Comparison of ENCODE assay signal across 23 cellular contexts in the genomic region with DNA sequence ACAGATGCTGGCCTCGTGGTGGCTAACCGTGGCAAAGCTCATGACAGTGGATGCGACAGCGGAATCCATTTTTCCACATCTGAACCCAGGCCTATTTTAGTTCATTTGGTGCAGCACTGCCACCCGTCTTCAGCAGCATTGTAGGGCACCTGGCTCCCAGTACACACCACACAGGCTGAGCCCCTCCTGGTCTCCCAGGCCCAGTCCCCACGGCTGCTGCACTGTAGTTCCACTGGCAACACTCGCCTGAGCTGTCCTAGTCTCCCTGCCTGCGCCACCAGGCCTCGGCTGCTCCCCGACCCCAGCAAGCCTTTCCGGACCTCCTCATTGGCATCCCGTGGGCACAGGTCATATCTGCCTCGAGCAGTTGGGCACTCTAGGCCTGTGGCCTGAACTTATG.
"Had no signal": no experiment of that assay in that cellular context is flagged by ENCODE, and none has a peak within 500 bp of the region (broad histone marks: within the 10 kb centered on the region; RNA-seq: fewer than 3 reads in every experiment).

No MANE protein-coding gene starts in this region.

- H3K27ac Mint-ChIP-seq: effector memory CD8-positive, alpha-beta T cell; immature natural killer cell; memory B cell; mesothelial cell of epicardium; stimulated activated naive CD8-positive, alpha-beta T cell treated with anti-CD3 and anti-CD28 coated beads, Interleukin-15, amount 100 ng/mL, for 72 hours had no signal

- H3K9me3 Mint-ChIP-seq: effector memory CD8-positive, alpha-beta T cell; immature natural killer cell; memory B cell; naive thymus-derived CD8-positive, alpha-beta T cell; stimulated activated naive CD8-positive, alpha-beta T cell treated with anti-CD3 and anti-CD28 coated beads, Interleukin-15, amount 100 ng/mL, for 72 hours had no signal

- H3K27me3 Mint-ChIP-seq: effector memory CD8-positive, alpha-beta T cell; memory B cell; naive thymus-derived CD8-positive, alpha-beta T cell; stimulated activated naive CD8-positive, alpha-beta T cell treated with anti-CD3 and anti-CD28 coated beads, Interleukin-15, amount 100 ng/mL, for 72 hours had no signal

- H3K36me3 Mint-ChIP-seq: immature natural killer cell, memory B cell had no signal

- H3K4me1 Mint-ChIP-seq: immature natural killer cell had no signal

- H3K9me3 ChIP-seq: prostate gland, right atrium auricular region, testis, tibial artery, upper lobe of left lung had no signal

- H3K4me1 ChIP-seq: prostate gland, testis had no signal

- H3K4me3 ChIP-seq: coronary artery, lung, prostate gland, right atrium auricular region, smooth muscle cell, testis, tibial artery, upper lobe of left lung had no signal

- H3K4me3 Mint-ChIP-seq: effector memory CD8-positive, alpha-beta T cell; immature natural killer cell; memory B cell; mesothelial cell of epicardium; naive thymus-derived CD8-positive, alpha-beta T cell; stimulated activated naive CD8-positive, alpha-beta T cell treated with anti-CD3 and anti-CD28 coated beads, Interleukin-15, amount 100 ng/mL, for 72 hours had no signal

- DNase-seq: cerebellar nuclear complex; dermis blood vessel endothelial cell; effector memory CD8-positive, alpha-beta T cell; immature natural killer cell; islet precursor cell; naive thymus-derived CD8-positive, alpha-beta T cell; occipital lobe; stimulated activated CD4-positive, alpha-beta T cell treated with anti-CD3 and anti-CD28 coated beads, Interleukin-12 subunit alpha, Interleukin-12 subunit beta, amount 100 ng/mL, for 4 hours; stimulated activated CD4-positive, alpha-beta T cell treated with anti-CD3 and anti-CD28 coated beads, Interleukin-1b, Interleukin-23, amount 100 ng/mL, for 48 hours; stimulated activated CD4-positive, alpha-beta T cell treated with anti-CD3 and anti-CD28 coated beads, Interleukin-4, amount 100 ng/mL, for 1 hour; stimulated activated CD8-positive, alpha-beta memory T cell treated with anti-CD3 and anti-CD28 coated beads, Interleukin-4, amount 100 ng/mL, for 48 hours; stimulated activated naive CD4-positive, alpha-beta T cell; stimulated activated naive CD8-positive, alpha-beta T cell treated with anti-CD3 and anti-CD28 coated beads, Interleukin-15, amount 100 ng/mL, for 72 hours; testis; tibial artery; upper lobe of left lung had no signal

- H3K27me3 ChIP-seq: right atrium auricular region, testis, tibial artery, upper lobe of left lung had no signal

- H3K27ac ChIP-seq: coronary artery, prostate gland, right atrium auricular region, testis, tibial artery, upper lobe of left lung had no signal

- H3K36me3 ChIP-seq: prostate gland, right atrium auricular region had no signal
